ENCODE assay signal across 9 cellular contexts in the genomic region with DNA sequence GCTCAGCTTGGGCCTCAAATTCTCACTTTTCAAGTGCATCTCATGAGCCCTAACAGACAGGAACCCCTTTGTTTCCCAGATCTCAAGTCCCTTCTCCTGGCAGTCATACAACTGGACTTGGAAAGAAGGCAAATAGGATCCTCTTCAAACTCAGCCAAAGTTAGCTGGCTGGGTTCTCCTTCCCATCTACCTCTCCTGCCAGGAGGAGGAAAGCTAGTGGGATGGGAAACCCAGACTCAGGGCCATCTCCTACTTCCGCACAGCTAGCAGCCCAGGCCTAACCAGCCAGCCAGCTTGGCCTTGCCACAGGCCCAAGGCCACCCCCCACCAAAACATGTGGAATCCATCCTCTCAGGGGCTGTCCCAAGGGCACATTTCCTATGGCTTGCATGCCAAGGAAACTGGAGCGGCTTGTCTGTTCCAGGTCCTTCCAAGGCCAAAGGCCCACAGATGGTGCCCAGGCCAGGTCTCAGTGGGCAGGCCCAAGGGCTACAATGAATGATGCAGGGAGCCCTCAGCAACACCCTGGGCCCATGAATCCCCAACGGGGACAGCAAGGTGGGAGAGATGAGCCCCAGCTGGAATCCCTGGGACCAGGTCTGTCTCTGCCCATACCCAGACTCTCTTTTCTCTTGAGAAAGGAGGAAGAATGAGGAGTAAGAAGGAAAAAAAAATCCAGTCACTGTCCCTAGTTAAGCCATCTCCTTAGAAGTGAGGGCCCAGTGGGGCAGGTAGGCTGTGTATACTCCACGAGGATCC. TPM values are rescaled to one million over a fixed set of nuclear protein-coding genes. Genes with fewer than 3 reads are reported as not detected.
DNase-seq lines count a peak whose midpoint lies in the region; ATAC-seq and TF ChIP-seq lines count a peak whose summit lies in the region.
"Had no signal": no experiment of that assay in that cellular context is flagged by ENCODE, and none has a peak within 500 bp of the region (broad histone marks: within the 10 kb centered on the region; RNA-seq: fewer than 3 reads in every experiment).

No MANE protein-coding gene starts in this region.

- H4K20me1 ChIP-seq in SU-DHL-6 (ENCODE audit: low read depth, low read length) = no peaks in the 10 kb centered on the region; the same call in 1 of the 2 replicates

- H3K27me3 Mint-ChIP-seq in progenitor cell of endocrine pancreas = peaks cover 5% of the 10 kb centered on the region

- DNase-seq in G401 (ENCODE audit: low spot score) = peak; percentile 44
- DNase-seq in fibroblast of peridontal ligament (ENCODE audit: extremely low read depth) = peak; percentile 13
- no peak for DNase-seq in progenitor cell of endocrine pancreas (ENCODE audit: low spot score, unreplicated experiment)
- no peak for DNase-seq in NCI-H1105 (lab: John Stamatoyannopoulos, UW)

- no peaks in the 10 kb centered on the region for H3K9me3 ChIP-seq in SU-DHL-6 (ENCODE audit: insufficient read depth, low read length)

- no peaks in the 10 kb centered on the region for H3K9me3 Mint-ChIP-seq in progenitor cell of endocrine pancreas (ENCODE audit: low read depth)

- no peak overlapping the region for H2AFZ ChIP-seq in SU-DHL-6 (ENCODE audit: low read depth, low read length, severe bottlenecking)

- no peaks in the 10 kb centered on the region for H3K9me2 ChIP-seq in SU-DHL-6 (replicated peaks; ENCODE audit: insufficient read depth, low read length)

- peak overlapping the region; percentile 79 for H3K27ac ChIP-seq in SU-DHL-6 (ENCODE audit: low read depth, low read length)

- peak overlapping the region; percentile 96 for H3K4me3 Mint-ChIP-seq in progenitor cell of endocrine pancreas (ENCODE audit: low read depth)

- TF ChIP-seq CTCF in SU-DHL-6 (IDR thresholded peaks at IDR 0.05; ENCODE audit: insufficient read depth, low read length, poor library complexity, severe bottlenecking) (no peak), progenitor cell of endocrine pancreas (IDR thresholded peaks at IDR 0.05; ENCODE audit: unreplicated experiment) (no peak)

- peaks cover 17% of the 10 kb centered on the region for H3F3A ChIP-seq in SU-DHL-6 (ENCODE audit: insufficient read depth)

- H3K9ac ChIP-seq in SU-DHL-6 (ENCODE audit: low read length) = peak overlapping the region; percentile 91

- peaks cover 57% of the 10 kb centered on the region for H3K79me2 ChIP-seq in SU-DHL-6 (ENCODE audit: insufficient read depth, low read length)

- peak overlapping the region; percentile 83 for H3K4me3 ChIP-seq in SU-DHL-6 (ENCODE audit: insufficient read depth, low read length, poor library complexity, severe bottlenecking)

- H3K36me3 ChIP-seq in SU-DHL-6 (ENCODE audit: low read length) = no peaks in the 10 kb centered on the region

- H3K4me2 ChIP-seq in SU-DHL-6 (ENCODE audit: low read depth, low read length, poor library complexity, severe bottlenecking) = peak overlapping the region; percentile 88

- H3K27me3 ChIP-seq in SU-DHL-6 (ENCODE audit: low read length) = no peaks in the 10 kb centered on the region

- ATAC-seq in HG03025 (IDR thresholded peaks at IDR 0.05; ENCODE audit: low FRiP score, unreplicated experiment) = no peak
- no peak for ATAC-seq in HG03045 (IDR thresholded peaks at IDR 0.05; ENCODE audit: unreplicated experiment)
- no peak for ATAC-seq in HG02623 (IDR thresholded peaks at IDR 0.05; ENCODE audit: unreplicated experiment)

- peak overlapping the region; percentile 95 for H3K27ac Mint-ChIP-seq in progenitor cell of endocrine pancreas

- in situ Hi-C loops in G401 (cut with HindIII; ENCODE audit: low sequenced_read_pairs) = no loop called here

- H3K36me3 Mint-ChIP-seq in progenitor cell of endocrine pancreas (ENCODE audit: insufficient read depth) = peaks cover 4% of the 10 kb centered on the region

- peaks cover 22% of the 10 kb centered on the region for H3K4me1 Mint-ChIP-seq in progenitor cell of endocrine pancreas (ENCODE audit: low read depth)

RNA-seq across cellular contexts. Expression of gene SMARCD2, which starts 1.7 kb away (rescaled TPM):
- total RNA-seq in G401 (2014; rRNA removed; shearing (Covaris generic)) = 128 and 144 TPM in 2 replicates
- 61.6 and 63.8 TPM in 2 replicates for total RNA-seq in progenitor cell of endocrine pancreas

RNA-seq across cellular contexts. Expression of gene FTSJ3, which starts 13.3 kb away (rescaled TPM):
- total RNA-seq in G401 (2014; rRNA removed; shearing (Covaris generic)) = 58.2 and 71.0 TPM in 2 replicates
- total RNA-seq in progenitor cell of endocrine pancreas = 46.5 and 49.0 TPM in 2 replicates

RNA-seq across cellular contexts. Expression of gene PSMC5, which starts 13.5 kb away (rescaled TPM):
- 114 and 133 TPM in 2 replicates for total RNA-seq in G401 (2014; rRNA removed; shearing (Covaris generic))
- total RNA-seq in progenitor cell of endocrine pancreas = 101 and 109 TPM in 2 replicates

RNA-seq across cellular contexts. Expression of gene CSH2, which starts 32.7 kb away (rescaled TPM):
- not detected in 2 replicates for total RNA-seq in G401 (2014; rRNA removed; shearing (Covaris generic))
- not detected in 2 replicates for total RNA-seq in progenitor cell of endocrine pancreas
- total RNA-seq: mucosa of gallbladder had no signal

RNA-seq across cellular contexts. Expression of gene GH2, which starts 41.0 kb away (rescaled TPM):
- total RNA-seq in G401 (2014; rRNA removed; shearing (Covaris generic)) = not detected in 2 replicates
- total RNA-seq in progenitor cell of endocrine pancreas = not detected in 2 replicates
- total RNA-seq: mucosa of gallbladder had no signal

Comparison
In these comparisons a context has a peak if more than half of its experiments do, and no peak if none do; other contexts are left out.
1. DNase-seq: peak in G401 (single experiment) and fibroblast of peridontal ligament (single experiment); none in progenitor cell of endocrine pancreas (single experiment) and NCI-H1105 (single experiment).